ENCODE assay signal across 1 cellular context in the genomic region with DNA sequence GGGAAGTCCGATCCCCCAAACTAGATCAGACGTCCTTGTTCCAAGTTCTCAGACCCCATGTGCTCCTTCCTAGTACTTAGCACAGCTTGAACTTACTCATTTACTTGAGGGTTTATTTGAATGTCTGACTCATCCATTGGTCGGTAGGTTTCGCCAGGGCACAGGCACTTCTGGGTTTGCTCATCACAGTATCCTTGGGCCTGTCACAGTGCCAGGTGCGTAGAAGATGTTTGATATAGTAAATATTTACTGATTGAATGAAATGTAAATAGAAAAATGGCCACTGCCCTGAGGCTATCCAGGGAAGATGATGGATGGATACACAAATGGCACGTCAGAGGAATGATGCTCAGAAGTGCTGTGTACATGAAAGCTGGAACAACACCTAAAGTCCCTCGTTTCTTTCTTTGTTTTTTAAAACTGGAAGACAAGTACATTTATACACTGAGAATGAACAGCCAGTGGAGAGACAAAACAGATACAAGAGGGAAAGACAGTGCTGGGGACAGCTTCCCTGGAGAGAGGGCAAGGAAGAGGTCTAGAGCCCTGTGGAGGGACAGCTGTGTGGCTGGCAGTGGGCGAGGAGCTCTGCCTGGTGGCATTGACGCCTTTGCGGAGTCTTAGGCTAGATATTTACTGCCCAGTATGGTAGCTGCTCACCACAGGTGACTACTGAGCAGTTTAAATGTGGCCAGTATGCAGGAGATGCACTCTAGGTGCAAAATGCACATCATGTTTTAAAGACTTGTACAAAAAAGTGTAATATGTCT.
TF ChIP-seq lines count a peak whose summit lies in the region.

No MANE protein-coding gene starts in this region.

TF ChIP-seq in H1, 55 proteins besides CTCF, POLR2A, EP300 and RAD21:
- no peak for TF ChIP-seq RXRA (IDR thresholded peaks at IDR 0.05; ENCODE audit: insufficient read depth, low read depth, low read length)
- no peak for TF ChIP-seq SP2 (IDR thresholded peaks at IDR 0.05; ENCODE audit: low read length)
- no peak for TF ChIP-seq MAX (IDR thresholded peaks at IDR 0.05)
- TF ChIP-seq ATF3 (IDR thresholded peaks at IDR 0.05; ENCODE audit: insufficient read depth, low read depth, low read length): no peak
- TF ChIP-seq BCL11A (IDR thresholded peaks at IDR 0.05; ENCODE audit: low read depth in 2 of 2, low read length in 2 of 2): no peak
- no peak for TF ChIP-seq ZNF274 (IDR thresholded peaks at IDR 0.05; ENCODE audit: borderline replicate concordance, extremely low read depth, low read length)
- no peak for TF ChIP-seq JUN (IDR thresholded peaks at IDR 0.05; ENCODE audit: low read depth, low read length)
- TF ChIP-seq, protein P1, sequence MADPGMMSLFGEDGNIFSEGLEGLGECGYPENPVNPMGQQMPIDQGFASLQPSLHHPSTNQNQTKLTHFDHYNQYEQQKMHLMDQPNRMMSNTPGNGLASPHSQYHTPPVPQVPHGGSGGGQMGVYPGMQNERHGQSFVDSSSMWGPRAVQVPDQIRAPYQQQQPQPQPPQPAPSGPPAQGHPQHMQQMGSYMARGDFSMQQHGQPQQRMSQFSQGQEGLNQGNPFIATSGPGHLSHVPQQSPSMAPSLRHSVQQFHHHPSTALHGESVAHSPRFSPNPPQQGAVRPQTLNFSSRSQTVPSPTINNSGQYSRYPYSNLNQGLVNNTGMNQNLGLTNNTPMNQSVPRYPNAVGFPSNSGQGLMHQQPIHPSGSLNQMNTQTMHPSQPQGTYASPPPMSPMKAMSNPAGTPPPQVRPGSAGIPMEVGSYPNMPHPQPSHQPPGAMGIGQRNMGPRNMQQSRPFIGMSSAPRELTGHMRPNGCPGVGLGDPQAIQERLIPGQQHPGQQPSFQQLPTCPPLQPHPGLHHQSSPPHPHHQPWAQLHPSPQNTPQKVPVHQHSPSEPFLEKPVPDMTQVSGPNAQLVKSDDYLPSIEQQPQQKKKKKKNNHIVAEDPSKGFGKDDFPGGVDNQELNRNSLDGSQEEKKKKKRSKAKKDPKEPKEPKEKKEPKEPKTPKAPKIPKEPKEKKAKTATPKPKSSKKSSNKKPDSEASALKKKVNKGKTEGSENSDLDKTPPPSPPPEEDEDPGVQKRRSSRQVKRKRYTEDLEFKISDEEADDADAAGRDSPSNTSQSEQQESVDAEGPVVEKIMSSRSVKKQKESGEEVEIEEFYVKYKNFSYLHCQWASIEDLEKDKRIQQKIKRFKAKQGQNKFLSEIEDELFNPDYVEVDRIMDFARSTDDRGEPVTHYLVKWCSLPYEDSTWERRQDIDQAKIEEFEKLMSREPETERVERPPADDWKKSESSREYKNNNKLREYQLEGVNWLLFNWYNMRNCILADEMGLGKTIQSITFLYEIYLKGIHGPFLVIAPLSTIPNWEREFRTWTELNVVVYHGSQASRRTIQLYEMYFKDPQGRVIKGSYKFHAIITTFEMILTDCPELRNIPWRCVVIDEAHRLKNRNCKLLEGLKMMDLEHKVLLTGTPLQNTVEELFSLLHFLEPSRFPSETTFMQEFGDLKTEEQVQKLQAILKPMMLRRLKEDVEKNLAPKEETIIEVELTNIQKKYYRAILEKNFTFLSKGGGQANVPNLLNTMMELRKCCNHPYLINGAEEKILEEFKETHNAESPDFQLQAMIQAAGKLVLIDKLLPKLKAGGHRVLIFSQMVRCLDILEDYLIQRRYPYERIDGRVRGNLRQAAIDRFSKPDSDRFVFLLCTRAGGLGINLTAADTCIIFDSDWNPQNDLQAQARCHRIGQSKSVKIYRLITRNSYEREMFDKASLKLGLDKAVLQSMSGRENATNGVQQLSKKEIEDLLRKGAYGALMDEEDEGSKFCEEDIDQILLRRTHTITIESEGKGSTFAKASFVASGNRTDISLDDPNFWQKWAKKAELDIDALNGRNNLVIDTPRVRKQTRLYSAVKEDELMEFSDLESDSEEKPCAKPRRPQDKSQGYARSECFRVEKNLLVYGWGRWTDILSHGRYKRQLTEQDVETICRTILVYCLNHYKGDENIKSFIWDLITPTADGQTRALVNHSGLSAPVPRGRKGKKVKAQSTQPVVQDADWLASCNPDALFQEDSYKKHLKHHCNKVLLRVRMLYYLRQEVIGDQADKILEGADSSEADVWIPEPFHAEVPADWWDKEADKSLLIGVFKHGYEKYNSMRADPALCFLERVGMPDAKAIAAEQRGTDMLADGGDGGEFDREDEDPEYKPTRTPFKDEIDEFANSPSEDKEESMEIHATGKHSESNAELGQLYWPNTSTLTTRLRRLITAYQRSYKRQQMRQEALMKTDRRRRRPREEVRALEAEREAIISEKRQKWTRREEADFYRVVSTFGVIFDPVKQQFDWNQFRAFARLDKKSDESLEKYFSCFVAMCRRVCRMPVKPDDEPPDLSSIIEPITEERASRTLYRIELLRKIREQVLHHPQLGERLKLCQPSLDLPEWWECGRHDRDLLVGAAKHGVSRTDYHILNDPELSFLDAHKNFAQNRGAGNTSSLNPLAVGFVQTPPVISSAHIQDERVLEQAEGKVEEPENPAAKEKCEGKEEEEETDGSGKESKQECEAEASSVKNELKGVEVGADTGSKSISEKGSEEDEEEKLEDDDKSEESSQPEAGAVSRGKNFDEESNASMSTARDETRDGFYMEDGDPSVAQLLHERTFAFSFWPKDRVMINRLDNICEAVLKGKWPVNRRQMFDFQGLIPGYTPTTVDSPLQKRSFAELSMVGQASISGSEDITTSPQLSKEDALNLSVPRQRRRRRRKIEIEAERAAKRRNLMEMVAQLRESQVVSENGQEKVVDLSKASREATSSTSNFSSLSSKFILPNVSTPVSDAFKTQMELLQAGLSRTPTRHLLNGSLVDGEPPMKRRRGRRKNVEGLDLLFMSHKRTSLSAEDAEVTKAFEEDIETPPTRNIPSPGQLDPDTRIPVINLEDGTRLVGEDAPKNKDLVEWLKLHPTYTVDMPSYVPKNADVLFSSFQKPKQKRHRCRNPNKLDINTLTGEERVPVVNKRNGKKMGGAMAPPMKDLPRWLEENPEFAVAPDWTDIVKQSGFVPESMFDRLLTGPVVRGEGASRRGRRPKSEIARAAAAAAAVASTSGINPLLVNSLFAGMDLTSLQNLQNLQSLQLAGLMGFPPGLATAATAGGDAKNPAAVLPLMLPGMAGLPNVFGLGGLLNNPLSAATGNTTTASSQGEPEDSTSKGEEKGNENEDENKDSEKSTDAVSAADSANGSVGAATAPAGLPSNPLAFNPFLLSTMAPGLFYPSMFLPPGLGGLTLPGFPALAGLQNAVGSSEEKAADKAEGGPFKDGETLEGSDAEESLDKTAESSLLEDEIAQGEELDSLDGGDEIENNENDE (IDR thresholded peaks at IDR 0.05; ENCODE audit: insufficient replicate concordance, low read length): no peak
